Comparison of ENCODE assay signal across 8 cellular contexts in genomic region chr3:57756022-57756527, GRCh38.
DNase-seq lines count a peak whose midpoint lies in the region; ATAC-seq and TF ChIP-seq lines count a peak whose summit lies in the region.

A gene with protein sequence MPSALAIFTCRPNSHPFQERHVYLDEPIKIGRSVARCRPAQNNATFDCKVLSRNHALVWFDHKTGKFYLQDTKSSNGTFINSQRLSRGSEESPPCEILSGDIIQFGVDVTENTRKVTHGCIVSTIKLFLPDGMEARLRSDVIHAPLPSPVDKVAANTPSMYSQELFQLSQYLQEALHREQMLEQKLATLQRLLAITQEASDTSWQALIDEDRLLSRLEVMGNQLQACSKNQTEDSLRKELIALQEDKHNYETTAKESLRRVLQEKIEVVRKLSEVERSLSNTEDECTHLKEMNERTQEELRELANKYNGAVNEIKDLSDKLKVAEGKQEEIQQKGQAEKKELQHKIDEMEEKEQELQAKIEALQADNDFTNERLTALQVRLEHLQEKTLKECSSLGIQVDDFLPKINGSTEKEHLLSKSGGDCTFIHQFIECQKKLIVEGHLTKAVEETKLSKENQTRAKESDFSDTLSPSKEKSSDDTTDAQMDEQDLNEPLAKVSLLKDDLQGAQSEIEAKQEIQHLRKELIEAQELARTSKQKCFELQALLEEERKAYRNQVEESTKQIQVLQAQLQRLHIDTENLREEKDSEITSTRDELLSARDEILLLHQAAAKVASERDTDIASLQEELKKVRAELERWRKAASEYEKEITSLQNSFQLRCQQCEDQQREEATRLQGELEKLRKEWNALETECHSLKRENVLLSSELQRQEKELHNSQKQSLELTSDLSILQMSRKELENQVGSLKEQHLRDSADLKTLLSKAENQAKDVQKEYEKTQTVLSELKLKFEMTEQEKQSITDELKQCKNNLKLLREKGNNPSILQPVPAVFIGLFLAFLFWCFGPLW (plus strand): TSS chr3:57756309. CDS start chr3:57757652, 1,343 bp downstream.

- H3K4me3 ChIP-seq in HAP-1 (peak within 1 kb of the TSS; percentile 72), MM.1S (ENCODE audit: low read length) (peak within 1 kb of the TSS; percentile 91)

- peak; percentile 98 for ATAC-seq in stimulated activated naive CD8-positive, alpha-beta T cell treated with anti-CD3 and anti-CD28 coated beads, Interleukin-15, amount 100 ng/mL, for 72 hours

- DNase-seq in HAP-1 (ENCODE audit: low spot score in 2 of 2) (peak; percentile 95 to 98), MM.1S (peak; percentile 97), SIG-M5 (lab: John Stamatoyannopoulos, UW) (peak; percentile 89), activated gamma-delta T cell (lab: John Stamatoyannopoulos, UW) (peak; percentile 78), fibroblast of the conjunctiva (ENCODE audit: low read depth) (peak; percentile 92), nephron progenitor cell (peak; percentile 88)
- DNase-seq in stimulated activated naive CD8-positive, alpha-beta T cell treated with anti-CD3 and anti-CD28 coated beads, Interleukin-15, amount 100 ng/mL, for 72 hours = peak; percentile 93 to 97

- H3K27me3 Mint-ChIP-seq in nephron progenitor cell (ENCODE audit: low read depth, poor library complexity) = no peaks in the 10 kb centered on the region
- no peaks in the 10 kb centered on the region for H3K27me3 Mint-ChIP-seq in stimulated activated naive CD8-positive, alpha-beta T cell treated with anti-CD3 and anti-CD28 coated beads, Interleukin-15, amount 100 ng/mL, for 72 hours

- H3K4me3 Mint-ChIP-seq in nephron progenitor cell = peak within 1 kb of the TSS; percentile 98
- H3K4me3 Mint-ChIP-seq in stimulated activated naive CD8-positive, alpha-beta T cell treated with anti-CD3 and anti-CD28 coated beads, Interleukin-15, amount 100 ng/mL, for 72 hours = peak within 1 kb of the TSS; percentile 97 to 99

- TF ChIP-seq CTCF in MM.1S (IDR thresholded peaks at IDR 0.05; ENCODE audit: low read length) (no peak), nephron progenitor cell (IDR thresholded peaks at IDR 0.05) (no peak)

- H3K4me1 ChIP-seq in ES-I3 (ENCODE audit: insufficient read depth, low read length) (peaks cover 15% of the 10 kb centered on the region), HAP-1 (peaks cover 8% of the 10 kb centered on the region), MM.1S (ENCODE audit: low read length) (peaks cover 12% of the 10 kb centered on the region)

- no peaks in the 10 kb centered on the region for H4K20me1 ChIP-seq in MM.1S (ENCODE audit: insufficient read depth, low read length)

- peak within 1 kb of the TSS; percentile 97 for H3K27ac Mint-ChIP-seq in nephron progenitor cell
- peak within 1 kb of the TSS; percentile 96 to 99 for H3K27ac Mint-ChIP-seq in stimulated activated naive CD8-positive, alpha-beta T cell treated with anti-CD3 and anti-CD28 coated beads, Interleukin-15, amount 100 ng/mL, for 72 hours

- peak within 1 kb of the TSS; percentile 93 for H3K4me2 ChIP-seq in MM.1S (ENCODE audit: low read depth, low read length)

- H3K9me3 ChIP-seq in ES-I3 (ENCODE audit: control insufficient read depth, insufficient read depth, low read length) (no peaks in the 10 kb centered on the region), HAP-1 (no peaks in the 10 kb centered on the region), MM.1S (replicated peaks; ENCODE audit: insufficient read depth, low read length) (no peaks in the 10 kb centered on the region)

- peak within 1 kb of the TSS; percentile 55; the same call in 1 of the 2 replicates for H3K27ac ChIP-seq in MM.1S (ENCODE audit: low read length)

- peaks cover 15% of the 10 kb centered on the region for H3K36me3 Mint-ChIP-seq in nephron progenitor cell (ENCODE audit: low read depth)

- H3K9me3 Mint-ChIP-seq in nephron progenitor cell = no peaks in the 10 kb centered on the region
- H3K9me3 Mint-ChIP-seq in stimulated activated naive CD8-positive, alpha-beta T cell treated with anti-CD3 and anti-CD28 coated beads, Interleukin-15, amount 100 ng/mL, for 72 hours = no peaks in the 10 kb centered on the region

- peak within 1 kb of the TSS; percentile 89 for H2AFZ ChIP-seq in MM.1S (ENCODE audit: low read length)

- H3K9me2 ChIP-seq in MM.1S (replicated peaks; ENCODE audit: insufficient read depth, low read length) = no peaks in the 10 kb centered on the region

- H3K9ac ChIP-seq in ES-I3 (ENCODE audit: low read depth, low read length) = peak within 1 kb of the TSS; percentile 68
- H3K9ac ChIP-seq in MM.1S (ENCODE audit: low read length) = peak within 1 kb of the TSS; percentile 88

- peaks cover 37% of the 10 kb centered on the region for H3K4me1 Mint-ChIP-seq in nephron progenitor cell
- H3K4me1 Mint-ChIP-seq in stimulated activated naive CD8-positive, alpha-beta T cell treated with anti-CD3 and anti-CD28 coated beads, Interleukin-15, amount 100 ng/mL, for 72 hours = peaks cover 42% of the 10 kb centered on the region

- in situ Hi-C loops in HAP-1 (cut with MboI; ENCODE audit: low sequenced_read_pairs) = no loop called here

- peaks cover 50% of the 10 kb centered on the region for H3K79me2 ChIP-seq in MM.1S (ENCODE audit: low read length)

- H3K27me3 ChIP-seq in HAP-1 (ENCODE audit: low read depth) (no peaks in the 10 kb centered on the region), MM.1S (replicated peaks; ENCODE audit: insufficient read depth, low read length) (no peaks in the 10 kb centered on the region)

- H3K36me3 ChIP-seq in ES-I3 (ENCODE audit: insufficient read depth, low read length) = 0 out of 2 replicates have a peak, but pooled peaks cover 8% of the 10 kb centered on the region
- peaks cover 13% of the 10 kb centered on the region for H3K36me3 ChIP-seq in HAP-1 (replicated peaks)
- peaks cover 7% of the 10 kb centered on the region; the same call in 1 of the 2 replicates for H3K36me3 ChIP-seq in MM.1S (replicated peaks; ENCODE audit: insufficient read depth, low read length)

- H3F3A ChIP-seq in MM.1S (ENCODE audit: insufficient read depth, low read length) = no peaks in the 10 kb centered on the region

Comparison
In these comparisons a context has a peak if more than half of its experiments do, and no peak if none do; other contexts are left out.
1. Peak in every context shown above with its lines: DNase-seq, ATAC-seq, H3K4me3 ChIP-seq and H3K27ac ChIP-seq.